In genomic region chr1:58754056-58754613, GRCh38 we compare ENCODE assay signal across 1 cellular context.
TF ChIP-seq lines count a peak whose summit lies in the region.

No MANE protein-coding gene starts in this region.

TF ChIP-seq in WTC11, 78 proteins besides CTCF, POLR2A, EP300 and RAD21 (continued from another document):
- TF ChIP-seq, protein P1, sequence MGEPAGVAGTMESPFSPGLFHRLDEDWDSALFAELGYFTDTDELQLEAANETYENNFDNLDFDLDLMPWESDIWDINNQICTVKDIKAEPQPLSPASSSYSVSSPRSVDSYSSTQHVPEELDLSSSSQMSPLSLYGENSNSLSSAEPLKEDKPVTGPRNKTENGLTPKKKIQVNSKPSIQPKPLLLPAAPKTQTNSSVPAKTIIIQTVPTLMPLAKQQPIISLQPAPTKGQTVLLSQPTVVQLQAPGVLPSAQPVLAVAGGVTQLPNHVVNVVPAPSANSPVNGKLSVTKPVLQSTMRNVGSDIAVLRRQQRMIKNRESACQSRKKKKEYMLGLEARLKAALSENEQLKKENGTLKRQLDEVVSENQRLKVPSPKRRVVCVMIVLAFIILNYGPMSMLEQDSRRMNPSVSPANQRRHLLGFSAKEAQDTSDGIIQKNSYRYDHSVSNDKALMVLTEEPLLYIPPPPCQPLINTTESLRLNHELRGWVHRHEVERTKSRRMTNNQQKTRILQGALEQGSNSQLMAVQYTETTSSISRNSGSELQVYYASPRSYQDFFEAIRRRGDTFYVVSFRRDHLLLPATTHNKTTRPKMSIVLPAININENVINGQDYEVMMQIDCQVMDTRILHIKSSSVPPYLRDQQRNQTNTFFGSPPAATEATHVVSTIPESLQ (CRISPR knock-in tag; IDR thresholded peaks at IDR 0.05) = no peak
- TF ChIP-seq ELF4 (CRISPR knock-in tag; IDR thresholded peaks at IDR 0.05; ENCODE audit: low read depth) (no peak), CREB1 (CRISPR knock-in tag; IDR thresholded peaks at IDR 0.05) (no peak), HMGXB4 (CRISPR knock-in tag; IDR thresholded peaks at IDR 0.05) (no peak), ZNF396 (CRISPR knock-in tag; IDR thresholded peaks at IDR 0.05; ENCODE audit: borderline replicate concordance) (no peak)
TF ChIP-seq in WTC11: peak in this region for 0.
